In genomic region chr15:57348081-57348480, GRCh38 we compare ENCODE assay signal across 11 cellular contexts.
"Had no signal": no experiment of that assay in that cellular context is flagged by ENCODE, and none has a peak within 500 bp of the region (broad histone marks: within the 10 kb centered on the region; RNA-seq: fewer than 3 reads in every experiment).

No MANE protein-coding gene starts in this region.

- H3K4me3 Mint-ChIP-seq: GM23338, H9, HFFc6 had no signal

- H3K9me3 ChIP-seq: HAP-1 had no signal

- H3K36me3 ChIP-seq: HAP-1 had no signal

- H2AFZ ChIP-seq: GM23248, GM23338 had no signal

- H3K4me3 ChIP-seq: GM23248, GM23338, HAP-1 had no signal

- H3K27ac ChIP-seq: GM23248 had no signal

- H3K9ac ChIP-seq: GM23248 had no signal

- H3K4me2 ChIP-seq: GM23338 had no signal

- FAIRE-seq: H1, H54 had no signal

- H3K4me1 ChIP-seq: HAP-1 had no signal

- ATAC-seq: GM23338, HCT116 had no signal

- H3K27ac Mint-ChIP-seq: GM23338, H9, HFFc6 had no signal

- DNase-seq: GM23248, GOT3, H7, H9, HCEC 1CT, HFFc6 had no signal
